ENCODE assay signal across 13 cellular contexts in the genomic region with DNA sequence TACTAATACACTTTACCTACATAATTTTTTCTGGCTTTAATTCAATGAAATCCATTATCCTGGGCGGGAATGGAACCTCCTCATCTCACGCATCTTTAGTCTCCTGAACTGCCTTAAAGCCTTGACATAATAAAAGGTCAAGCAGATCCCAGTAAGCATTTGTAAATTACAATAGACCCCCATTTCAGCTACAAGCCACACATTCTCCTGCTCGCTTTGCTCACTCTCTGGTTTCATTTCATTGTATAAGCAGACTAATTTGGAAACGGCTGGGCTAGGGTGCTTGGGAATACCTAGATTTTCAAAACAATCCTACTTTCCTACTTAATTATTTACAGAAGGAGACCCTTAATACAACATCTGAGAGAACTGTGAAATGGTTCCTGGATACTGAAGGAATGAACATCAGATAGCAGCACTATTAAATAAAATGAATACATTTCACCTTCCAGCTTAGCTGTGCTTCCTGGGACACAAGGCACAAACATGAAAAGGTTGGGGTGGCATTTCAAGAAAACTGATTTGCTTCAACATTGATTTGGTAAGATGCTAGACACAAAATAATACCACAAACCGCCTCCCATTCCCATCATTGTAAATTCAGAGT. TPM values are rescaled to one million over a fixed set of nuclear protein-coding genes. Genes with fewer than 3 reads are reported as not detected.
DNase-seq lines count a peak whose midpoint lies in the region; ATAC-seq lines count a peak whose summit lies in the region.
"Had no signal": no experiment of that assay in that cellular context is flagged by ENCODE, and none has a peak within 500 bp of the region (broad histone marks: within the 10 kb centered on the region; RNA-seq: fewer than 3 reads in every experiment).

No MANE protein-coding gene starts in this region.

- H3K27ac Mint-ChIP-seq in activated naive CD8-positive, alpha-beta T cell treated with anti-CD3 and anti-CD28 coated beads, Interleukin-2, amount 50 U/mL, for 24 hours = no peak overlapping the region

- peaks cover 32% of the 10 kb centered on the region for H3K4me1 Mint-ChIP-seq in activated naive CD8-positive, alpha-beta T cell treated with anti-CD3 and anti-CD28 coated beads, Interleukin-2, amount 50 U/mL, for 24 hours

- no peaks in the 10 kb centered on the region for H3K27me3 Mint-ChIP-seq in activated naive CD8-positive, alpha-beta T cell treated with anti-CD3 and anti-CD28 coated beads, Interleukin-2, amount 50 U/mL, for 24 hours

- peaks cover 23 to 55% (median 30%) of the 10 kb centered on the region in 10 experiments for H3K4me1 ChIP-seq in BLaER1 treated with 17β-estradiol and CSF1 and Interleukin-3, amounts not matched to agents 10 nM and 100 nM
- no peaks in the 10 kb centered on the region for H3K4me1 ChIP-seq in mesodermal cell (ENCODE audit: control insufficient read depth, insufficient read depth, low read length, poor library complexity, severe bottlenecking)
- H3K4me1 ChIP-seq: testis had no signal

- no peak for ATAC-seq in activated naive CD8-positive, alpha-beta T cell treated with anti-CD3 and anti-CD28 coated beads, Interleukin-2, amount 50 U/mL, for 24 hours
- ATAC-seq in HG03108 (IDR thresholded peaks at IDR 0.05; ENCODE audit: unreplicated experiment) = no peak
- ATAC-seq in GM19397 (IDR thresholded peaks at IDR 0.05; ENCODE audit: unreplicated experiment) = no peak
- no peak for ATAC-seq in GM19452 (IDR thresholded peaks at IDR 0.05; ENCODE audit: unreplicated experiment)
- ATAC-seq: left lobe of liver had no signal

- peaks cover 7 to 22% (median 13%) of the 10 kb centered on the region in 11 experiments; a peak in 20 of 22 replicates for H3K36me3 ChIP-seq in BLaER1 treated with 17β-estradiol and CSF1 and Interleukin-3, amounts not matched to agents 10 nM and 100 nM
- no peaks in the 10 kb centered on the region for H3K36me3 ChIP-seq in H7 (replicated peaks; ENCODE audit: control insufficient read depth, insufficient read depth, low read length)
- H3K36me3 ChIP-seq in mesodermal cell (ENCODE audit: control insufficient read depth, insufficient read depth, low read length) = no peaks in the 10 kb centered on the region
- H3K36me3 ChIP-seq: ovary had no signal

- peak overlapping the region; percentile 89 for H3K4me3 Mint-ChIP-seq in activated naive CD8-positive, alpha-beta T cell treated with anti-CD3 and anti-CD28 coated beads, Interleukin-2, amount 50 U/mL, for 24 hours

- peak; percentile 7 for DNase-seq in H7
- no peak for DNase-seq in activated naive CD8-positive, alpha-beta T cell treated with anti-CD3 and anti-CD28 coated beads, Interleukin-2, amount 50 U/mL, for 24 hours
- no peak for DNase-seq in NCI-H1092 treated with DMSO at 0.1 percent for 48 hours (lab: John Stamatoyannopoulos, UW)
- DNase-seq: DND-41, ovary, testis had no signal

- H3K27ac ChIP-seq in BLaER1 treated with 17β-estradiol and CSF1 and Interleukin-3, amounts not matched to agents 10 nM and 100 nM = peak overlapping the region; percentile 35 to 91 (median 85); a peak in 16 of 22 replicates
- no peak overlapping the region for H3K27ac ChIP-seq in mesodermal cell (ENCODE audit: low read depth, low read length, severe bottlenecking)
- H3K27ac ChIP-seq: ovary, testis had no signal

- peak overlapping the region; percentile 70 to 86 (median 75) for H3K4me3 ChIP-seq in BLaER1 treated with 17β-estradiol and CSF1 and Interleukin-3, amounts not matched to agents 10 nM and 100 nM
- no peak overlapping the region; the same call in 1 of the 2 replicates for H3K4me3 ChIP-seq in H7 (ENCODE audit: insufficient read depth, low read depth, low read length)
- peak overlapping the region; percentile 52 for H3K4me3 ChIP-seq in mesodermal cell (ENCODE audit: extremely low read depth, insufficient read depth, low read length, poor library complexity, severe bottlenecking)
- H3K4me3 ChIP-seq: ovary, testis had no signal

- H3K9ac ChIP-seq in BLaER1 treated with 17β-estradiol and CSF1 and Interleukin-3, amounts not matched to agents 10 nM and 100 nM = peak overlapping the region; percentile 81 to 89 (median 83); a peak in 21 of 22 replicates

- peaks cover 10% of the 10 kb centered on the region for H3K9me3 Mint-ChIP-seq in activated naive CD8-positive, alpha-beta T cell treated with anti-CD3 and anti-CD28 coated beads, Interleukin-2, amount 50 U/mL, for 24 hours

- peaks cover 8% of the 10 kb centered on the region for H3K36me3 Mint-ChIP-seq in activated naive CD8-positive, alpha-beta T cell treated with anti-CD3 and anti-CD28 coated beads, Interleukin-2, amount 50 U/mL, for 24 hours (ENCODE audit: low read depth)

- H3K4me2 ChIP-seq in BLaER1 treated with 17β-estradiol and CSF1 and Interleukin-3, amounts not matched to agents 10 nM and 100 nM = peak overlapping the region; percentile 68 to 98 (median 85)

- H4K20me1 ChIP-seq in BLaER1 treated with 17β-estradiol and CSF1 and Interleukin-3, amounts not matched to agents 10 nM and 100 nM = peaks cover 0 to 51% (median 0%) of the 10 kb centered on the region in 11 experiments; a peak in 5 of 22 replicates

- 52 to 67% methylated on average over 3 of the region's 5 CpGs for WGBS in mesodermal cell (ENCODE audit: insufficient coverage in 2 of 2), 2 experiments

- H3K27me3 ChIP-seq in BLaER1 treated with 17β-estradiol and CSF1 and Interleukin-3, amounts not matched to agents 10 nM and 100 nM = no peaks in the 10 kb centered on the region
- H3K27me3 ChIP-seq in H7 (ENCODE audit: control insufficient read depth, insufficient read depth, low read length) = no peaks in the 10 kb centered on the region
- H3K27me3 ChIP-seq: ovary, testis had no signal

- peaks cover 10 to 16% (median 13%) of the 10 kb centered on the region in 11 experiments for H3K9me3 ChIP-seq in BLaER1 treated with 17β-estradiol and CSF1 and Interleukin-3, amounts not matched to agents 10 nM and 100 nM (replicated peaks in 1 of 11)
- H3K9me3 ChIP-seq in mesodermal cell (ENCODE audit: control insufficient read depth, low read length) = no peaks in the 10 kb centered on the region
- H3K9me3 ChIP-seq: ovary, testis had no signal

RNA-seq across cellular contexts. Expression of a gene that starts 1.5 kb away (rescaled TPM):
- total RNA-seq in H7 (2014; rRNA removed; shearing (Covaris generic)) = 0.94 and 1.7 TPM in 2 replicates
- 10.9 TPM for polyA plus RNA-seq in mesodermal cell (2013, experiment 1 of 2)
- polyA plus RNA-seq in mesodermal cell (2013, experiment 2 of 2) = 10.9 TPM

RNA-seq across cellular contexts. Expression of a gene that starts 50.4 kb away (rescaled TPM):
- 1.4 and 3.2 TPM in 2 replicates for total RNA-seq in H7 (2014; rRNA removed; shearing (Covaris generic))
- polyA plus RNA-seq in mesodermal cell (2013, experiment 1 of 2) = not detected
- polyA plus RNA-seq in mesodermal cell (2013, experiment 2 of 2) = not detected
- total RNA-seq: HT1080, testis had no signal
- polyA plus RNA-seq: ovary had no signal
